21 cellular contexts compared by ENCODE assay signal in genomic region chr9:5846080-5846479, GRCh38. TPM values are rescaled to one million over a fixed set of nuclear protein-coding genes. Genes with fewer than 3 reads are reported as not detected.
DNase-seq lines count a peak whose midpoint lies in the region; ATAC-seq, FAIRE-seq and TF ChIP-seq lines count a peak whose summit lies in the region.
"Had no signal": no experiment of that assay in that cellular context is flagged by ENCODE, and none has a peak within 500 bp of the region (broad histone marks: within the 10 kb centered on the region; RNA-seq: fewer than 3 reads in every experiment).

No MANE protein-coding gene starts in this region.

- no peak; the same call in none of the 3 replicates for ATAC-seq in K562
- no peak for ATAC-seq in pancreas
- ATAC-seq in gastroesophageal sphincter: no peak
- ATAC-seq in GM21360 (IDR thresholded peaks at IDR 0.05; ENCODE audit: unreplicated experiment): no peak

- H3K36me3 ChIP-seq in BE2C: no peaks in the 10 kb centered on the region
- H3K36me3 ChIP-seq in BLaER1 treated with 17β-estradiol and CSF1 and Interleukin-3, amounts not matched to agents 10 nM and 100 nM: no peaks in the 10 kb centered on the region
- H3K36me3 ChIP-seq in K562 (ENCODE audit: control insufficient read depth, insufficient read depth, low read length): no peaks in the 10 kb centered on the region
- no peaks in the 10 kb centered on the region for H3K36me3 ChIP-seq in pancreas
- H3K36me3 ChIP-seq in suprapubic skin: no peaks in the 10 kb centered on the region
- H3K36me3 ChIP-seq in gastroesophageal sphincter: peaks cover 0 to 4% of the 10 kb centered on the region in 2 donors
- H3K36me3 ChIP-seq: spleen had no signal

- H3K9me3 ChIP-seq in BE2C: no peaks in the 10 kb centered on the region
- H3K9me3 ChIP-seq in BLaER1 treated with 17β-estradiol and CSF1 and Interleukin-3, amounts not matched to agents 10 nM and 100 nM (replicated peaks in 1 of 11): peaks cover 6 to 12% (median 9%) of the 10 kb centered on the region in 11 experiments; a peak in 19 of 22 replicates
- no peaks in the 10 kb centered on the region; the same call in 1 of the 2 replicates for H3K9me3 ChIP-seq in K562 (replicated peaks; ENCODE audit: control insufficient read depth, insufficient read depth, low read depth, low read length)
- no peaks in the 10 kb centered on the region for H3K9me3 ChIP-seq in pancreas
- no peaks in the 10 kb centered on the region for H3K9me3 ChIP-seq in suprapubic skin
- no peaks in the 10 kb centered on the region for H3K9me3 ChIP-seq in gastroesophageal sphincter
- H3K9me3 ChIP-seq: spleen had no signal

- H3K9me1 ChIP-seq in K562 (ENCODE audit: control insufficient read depth, insufficient read depth, low read length): no peaks in the 10 kb centered on the region

- TF ChIP-seq EP300 in K562 (IDR thresholded peaks at IDR 0.05; ENCODE audit: low read length) (no peak), suprapubic skin (IDR thresholded peaks at IDR 0.05) (no peak), gastroesophageal sphincter (IDR thresholded peaks at IDR 0.05) (no peak)

- in situ Hi-C loops in K562 (cut with MboI): no loop called here

- intact Hi-C loops in K562 (cut with micrococcal nuclease): no loop called here
- intact Hi-C loops in pancreas (cut with DNase I): no loop called here

- H3K4me3 ChIP-seq in BE2C (ENCODE audit: low read depth, low read length): no peak overlapping the region
- no peak overlapping the region for H3K4me3 ChIP-seq in BLaER1 treated with 17β-estradiol and CSF1 and Interleukin-3, amounts not matched to agents 10 nM and 100 nM
- no peak overlapping the region for H3K4me3 ChIP-seq in K562
- H3K4me3 ChIP-seq in pancreas: no peak overlapping the region
- no peak overlapping the region for H3K4me3 ChIP-seq in suprapubic skin
- no peak overlapping the region for H3K4me3 ChIP-seq in gastroesophageal sphincter
- H3K4me3 ChIP-seq: spleen had no signal

- H3K4me1 ChIP-seq in BE2C (peaks cover 3% of the 10 kb centered on the region; the same call in 1 of the 2 replicates), K562 (replicated peaks in 1 of 2; ENCODE audit: control insufficient read depth in 2 of 2, insufficient read depth in 2 of 2, low read length in 2 of 2) (peaks cover 11 to 49% of the 10 kb centered on the region in 2 experiments; a peak in 4 of 5 replicates), pancreas (no peaks in the 10 kb centered on the region), suprapubic skin (peaks cover 20% of the 10 kb centered on the region), gastroesophageal sphincter (peaks cover 0 to 14% (median 0%) of the 10 kb centered on the region in 3 donors)
- H3K4me1 ChIP-seq in BLaER1 treated with 17β-estradiol and CSF1 and Interleukin-3, amounts not matched to agents 10 nM and 100 nM: peaks cover 30 to 64% (median 56%) of the 10 kb centered on the region in 10 experiments

- FAIRE-seq in K562 (lab: Jason Lieb, UNC) (no peak), pancreas (lab: Jason Lieb, UNC) (no peak)

- TF ChIP-seq CTCF in BE2C (IDR thresholded peaks at IDR 0.05; ENCODE audit: low read depth, low read length) (no peak), K562 (IDR thresholded peaks at IDR 0.05 in 2 of 3, conservative IDR thresholded peaks at IDR 0.05 in 1 of 3; ENCODE audit: insufficient read depth in 2 of 3, low read depth in 1 of 3, low read length in 3 of 3) (no peak), pancreas (IDR thresholded peaks at IDR 0.05) (no peak), suprapubic skin (IDR thresholded peaks at IDR 0.05) (no peak), gastroesophageal sphincter (IDR thresholded peaks at IDR 0.05) (no peak)

- peak overlapping the region in 7 of 11 experiments; percentile 48 to 81 (median 73); a peak in 9 of 22 replicates for H3K27ac ChIP-seq in BLaER1 treated with 17β-estradiol and CSF1 and Interleukin-3, amounts not matched to agents 10 nM and 100 nM
- H3K27ac ChIP-seq in K562 (ENCODE audit: extremely low read depth, low read depth, low read length): no peak overlapping the region
- no peak overlapping the region for H3K27ac ChIP-seq in pancreas
- no peak overlapping the region for H3K27ac ChIP-seq in suprapubic skin
- no peak overlapping the region for H3K27ac ChIP-seq in gastroesophageal sphincter
- H3K27ac ChIP-seq: RWPE1 had no signal

- H2AFZ ChIP-seq in K562 (ENCODE audit: low read depth, low read length): no peak overlapping the region

- H4K20me1 ChIP-seq in BLaER1 treated with 17β-estradiol and CSF1 and Interleukin-3, amounts not matched to agents 10 nM and 100 nM: no peaks in the 10 kb centered on the region
- H4K20me1 ChIP-seq in K562 (replicated peaks; ENCODE audit: control insufficient read depth, insufficient read depth, low read length): no peaks in the 10 kb centered on the region; the same call in 1 of the 2 replicates

- 75% methylated on average over 1 of the region's 1 CpG for WGBS in K562 (ENCODE audit: insufficient coverage, low coverage, missing lambda C conversion rate)
- WGBS in pancreas, 2 donors: 94 to 100% methylated on average over 1 of the region's 1 CpG
- no CpG with 5 or more reads among the region's 1 CpG for WGBS in suprapubic skin
- WGBS in gastroesophageal sphincter (ENCODE audit: low coverage in 1 of 2), 2 donors: no CpG with 5 or more reads among the region's 1 CpG

- no peak overlapping the region for H3K9ac ChIP-seq in BLaER1 treated with 17β-estradiol and CSF1 and Interleukin-3, amounts not matched to agents 10 nM and 100 nM
- H3K9ac ChIP-seq in K562 (ENCODE audit: insufficient read depth in 1 of 2, low read depth in 2 of 2, low read length in 2 of 2): peak overlapping the region in 1 of 2 experiments; percentile 28; a peak in 1 of 4 replicates

- H3K4me2 ChIP-seq in BLaER1 treated with 17β-estradiol and CSF1 and Interleukin-3, amounts not matched to agents 10 nM and 100 nM: peak overlapping the region in 9 of 11 experiments; percentile 70 to 87 (median 80); a peak in 16 of 22 replicates
- no peak overlapping the region for H3K4me2 ChIP-seq in K562 (ENCODE audit: insufficient read depth, low read length)

- TF ChIP-seq RAD21 in K562 (CRISPR knock-in tag; conservative IDR thresholded peaks at IDR 0.05 in 1 of 2, IDR thresholded peaks at IDR 0.05 in 1 of 2): no peak

- H3K79me2 ChIP-seq in K562 (ENCODE audit: control insufficient read depth, insufficient read depth, low read length): no peaks in the 10 kb centered on the region

- POLR2A ChIA-PET in K562 (lab: Yijun Ruan, JAX): interaction anchor here (0.9 kb wide), 1 partner anchor 14 kb away, joined by 3 read pairs; no protein-coding TSS in a partner anchor

- TF ChIP-seq POLR2A in K562 (conservative IDR thresholded peaks at IDR 0.05): no peak
- TF ChIP-seq POLR2A in suprapubic skin (IDR thresholded peaks at IDR 0.05): no peak
- TF ChIP-seq POLR2A in gastroesophageal sphincter (IDR thresholded peaks at IDR 0.05): no peak

- H3K27me3 ChIP-seq in BE2C: no peaks in the 10 kb centered on the region
- no peaks in the 10 kb centered on the region for H3K27me3 ChIP-seq in BLaER1 treated with 17β-estradiol and CSF1 and Interleukin-3, amounts not matched to agents 10 nM and 100 nM
- H3K27me3 ChIP-seq in K562 (ENCODE audit: control insufficient read depth in 2 of 2, insufficient read depth in 2 of 2, low read length in 2 of 2): no peaks in the 10 kb centered on the region
- no peaks in the 10 kb centered on the region for H3K27me3 ChIP-seq in pancreas
- H3K27me3 ChIP-seq in suprapubic skin: no peaks in the 10 kb centered on the region
- no peaks in the 10 kb centered on the region for H3K27me3 ChIP-seq in gastroesophageal sphincter
- H3K27me3 ChIP-seq: spleen had no signal

- BruUV-seq in K562 (replicated peaks; lab: Mats Ljungman, UMichigan): no TSS peak

- CTCF ChIA-PET in K562 (lab: Yijun Ruan, JAX; ENCODE audit: low intra/inter-chr PET ratio): no interaction called here

- DNase-seq in BE2C (peak; percentile 24), OCI-M1 (lab: John Stamatoyannopoulos, UW) (peak; percentile 87), K562 (ENCODE audit: extremely low read depth in 1 of 4, low spot score in 3 of 4) (peak in 2 of 4 experiments; percentile 25 to 55), pancreas (no peak), suprapubic skin (ENCODE audit: low spot score in 2 of 2) (no peak)
- DNase-seq: activated CD4-positive, CD25-positive, alpha-beta regulatory T cell; activated gamma-delta T cell treated with Interleukin-2 at 50 U/mL for 16 hours; Kasumi-1; kidney glomerular epithelial cell; mesendoderm; NCI-H2171; NK-92 treated with Interleukin-12 subunit alpha and Interleukin-12 subunit beta, amount 100 ng/mL, for 24 hours; spleen; SW 1271 had no signal

RNA-seq across cellular contexts. Expression of gene ERMP1, which starts 13.2 kb away (rescaled TPM):
- polyA plus RNA-seq in BE2C (2012; ENCODE audit: insufficient read depth, insufficient read length, low read depth): 1.6 TPM
- total RNA-seq in K562 (2011; cell fraction: chromatin; rRNA removed; ENCODE audit: low replicate concordance): 33.3 and 50.1 TPM in 2 replicates
- total RNA-seq in K562 (2011; cell fraction: nucleolus; rRNA removed): 21.5 and 22.9 TPM in 2 replicates
- 40.9 and 50.4 TPM in 2 replicates for total RNA-seq in K562 (2011; cell fraction: nucleoplasm; rRNA removed)
- total RNA-seq in K562 (2014; rRNA removed) (8.5 and 9.4 TPM in 2 replicates), K562 (2014; rRNA removed; fragmentation: Illumina TruSeq; extraction: Trizol) (12.6 and 14.5 TPM in 2 replicates), K562 (2015; rRNA removed; fragmentation: Illumina TruSeq; extraction: Trizol) (15.7 and 17.7 TPM in 2 replicates), K562 (2021) (12.0 and 14.5 TPM in 2 replicates), pancreas (10 to 100 TPM in 1 of 6 donors, 1 to 10 TPM in 5; 6.9 to 15.5 (median 7.8) TPM), suprapubic skin (10 to 100 TPM; 21.4 to 24.4 (median 22.7) TPM), gastroesophageal sphincter (10 to 100 TPM in 3 of 4 donors, 1 to 10 TPM in 1; 6.6 to 12.2 (median 11.7) TPM)
- polyA plus RNA-seq in K562 (2011; rRNA removed) (24.6 and 26.3 TPM in 2 replicates), K562 (2014; fragmentation: Illumina TruSeq; extraction: Trizol) (11.1 and 12.9 TPM in 2 replicates), K562 (2014; fragmentation: Nextera tagmentation; extraction: Ambion mirVana) (1 to 10 TPM; 2.5 to 4.6 TPM), K562 (2014; rRNA removed) (7.1 and 8.3 TPM in 2 replicates), pancreas (1 to 10 TPM; 2.1 to 6.5 TPM)
- polyA plus RNA-seq in K562 (2011; cell fraction: cytosol; rRNA removed): 8.6 and 21.4 TPM in 2 replicates
- polyA plus RNA-seq in K562 (2011; cell fraction: nucleus; rRNA removed): 16.4 and 20.7 TPM in 2 replicates
- 12.3 and 25.2 TPM in 2 replicates for polyA plus RNA-seq in K562 (2012)
- polyA minus RNA-seq in K562 (2011; rRNA and poly(A)+ RNA removed): 44.8 and 50.2 TPM in 2 replicates
- polyA minus RNA-seq in K562 (2011; cell fraction: cytosol; rRNA and poly(A)+ RNA removed): 21.6 and 22.4 TPM in 2 replicates
- 11.3 and 20.2 TPM in 2 replicates for polyA minus RNA-seq in K562 (2011; cell fraction: nucleus; rRNA and poly(A)+ RNA removed)

RNA-seq across cellular contexts. Expression of gene MLANA, which starts 44.6 kb away (rescaled TPM):
- polyA plus RNA-seq in BE2C (2012; ENCODE audit: insufficient read depth, insufficient read length, low read depth): not detected
- total RNA-seq in K562 (2011; cell fraction: chromatin; rRNA removed; ENCODE audit: low replicate concordance): not detected in 2 replicates
- total RNA-seq in K562 (2011; cell fraction: nucleolus; rRNA removed): not detected in 2 replicates
- total RNA-seq in K562 (2011; cell fraction: nucleoplasm; rRNA removed): not detected in 2 replicates
- not detected in 2 replicates for total RNA-seq in K562 (2014; rRNA removed)
- not detected in 2 replicates for total RNA-seq in K562 (2014; rRNA removed; fragmentation: Illumina TruSeq; extraction: Trizol)
- total RNA-seq in K562 (2015; rRNA removed; fragmentation: Illumina TruSeq; extraction: Trizol): not detected in 2 replicates
- total RNA-seq in K562 (2021): not detected in 2 replicates
- not detected in 2 replicates for polyA plus RNA-seq in K562 (2011; rRNA removed)
- polyA plus RNA-seq in K562 (2011; cell fraction: cytosol; rRNA removed): not detected in 2 replicates
- not detected in 2 replicates for polyA plus RNA-seq in K562 (2011; cell fraction: nucleus; rRNA removed)
- polyA plus RNA-seq in K562 (2012): 0.08 and 0.46 TPM in 2 replicates
- polyA plus RNA-seq in K562 (2014; fragmentation: Illumina TruSeq; extraction: Trizol): not detected in 2 replicates
- polyA plus RNA-seq in K562 (2014; fragmentation: Nextera tagmentation; extraction: Ambion mirVana): not detected
- not detected in 2 replicates for polyA plus RNA-seq in K562 (2014; rRNA removed)
- polyA minus RNA-seq in K562 (2011; rRNA and poly(A)+ RNA removed): not detected in 2 replicates
- polyA minus RNA-seq in K562 (2011; cell fraction: cytosol; rRNA and poly(A)+ RNA removed): not detected in 2 replicates
- not detected in 2 replicates for polyA minus RNA-seq in K562 (2011; cell fraction: nucleus; rRNA and poly(A)+ RNA removed)
- not detected for total RNA-seq in pancreas
- polyA plus RNA-seq in pancreas: not detected
- 10 to 100 TPM; 20.0 to 47.4 (median 37.6) TPM for total RNA-seq in suprapubic skin
- total RNA-seq in gastroesophageal sphincter: not detected
- total RNA-seq: pulmonary artery endothelial cell, spleen, temporal lobe had no signal
- polyA plus RNA-seq: neural cell, spleen had no signal

Comparison
In these comparisons a context has a peak if more than half of its experiments do, and no peak if none do; other contexts are left out.
1. DNase-seq: peak in BE2C (single experiment) and OCI-M1 (single experiment); none in pancreas (0 of 6) and suprapubic skin (0 of 2).
2. H3K27ac ChIP-seq: peak in BLaER1 treated with 17β-estradiol and CSF1 and Interleukin-3, amounts not matched to agents 10 nM and 100 nM (7 of 11); none in K562 (single experiment), pancreas (0 of 4), suprapubic skin (single experiment) and gastroesophageal sphincter (0 of 4).
3. RNA of gene MLANA, which starts 44.6 kb away (total RNA-seq): 20.0 to 47.4 TPM in suprapubic skin; not detected in K562, not detected in pancreas and not detected in gastroesophageal sphincter; every median in the first group is over 10 times any median in the second.